In genomic region chr6:155709262-155709661, GRCh38 we compare ENCODE assay signal across 29 cellular contexts.
"Had no signal": no experiment of that assay in that cellular context is flagged by ENCODE, and none has a peak within 500 bp of the region (broad histone marks: within the 10 kb centered on the region; RNA-seq: fewer than 3 reads in every experiment).

No MANE protein-coding gene starts in this region.

- H3K27ac Mint-ChIP-seq: activated CD4-positive, alpha-beta memory T cell treated with anti-CD3 and anti-CD28 coated beads for 36 hours; activated CD4-positive, alpha-beta T cell treated with anti-CD3 and anti-CD28 coated beads for 36 hours; activated CD4-positive, alpha-beta T cell treated with anti-CD3 and anti-CD28 coated beads, Interleukin-2, amount 10 ng/mL, durations not matched to agents 24 days and 14 days; activated CD8-positive, alpha-beta memory T cell treated with anti-CD3 and anti-CD28 coated beads, Interleukin-2, amount 10 ng/mL, durations not matched to agents 7 days and 5 days; activated CD8-positive, alpha-beta T cell treated with anti-CD3 and anti-CD28 coated beads, Interleukin-2, amount 10 ng/mL, durations not matched to agents 7 days and 5 days; activated naive CD4-positive, alpha-beta T cell treated with anti-CD3 and anti-CD28 coated beads, Interleukin-2, amount 10 ng/mL, durations not matched to agents 7 days and 5 days; activated naive CD4-positive, alpha-beta T cell treated with anti-CD3 and anti-CD28 coated beads, Interleukin-2, amount 50 U/mL, for 72 hours; activated naive CD8-positive, alpha-beta T cell treated with anti-CD3 and anti-CD28 coated beads, Interleukin-2, amount 10 ng/mL, durations not matched to agents 7 days and 5 days; brain; dendritic cell treated with granulocyte-macrophage colony-stimulating factor and Interleukin-4, amounts not matched to agents 40 ng/mL and 50 ng/mL, for 4 days; endodermal cell had no signal

- H3K27me3 ChIP-seq: ascending aorta, breast epithelium had no signal

- H3K27me3 Mint-ChIP-seq: activated CD4-positive, alpha-beta T cell treated with anti-CD3 and anti-CD28 coated beads for 36 hours; activated CD4-positive, alpha-beta T cell treated with anti-CD3 and anti-CD28 coated beads, Interleukin-2, amount 10 ng/mL, durations not matched to agents 24 days and 14 days; activated CD8-positive, alpha-beta memory T cell treated with anti-CD3 and anti-CD28 coated beads, Interleukin-2, amount 10 ng/mL, durations not matched to agents 7 days and 5 days; activated naive CD4-positive, alpha-beta T cell treated with anti-CD3 and anti-CD28 coated beads, Interleukin-2, amount 10 ng/mL, durations not matched to agents 7 days and 5 days; central memory CD8-positive, alpha-beta T cell; dendritic cell treated with granulocyte-macrophage colony-stimulating factor and Interleukin-4, amounts not matched to agents 40 ng/mL and 50 ng/mL, for 4 days had no signal

- FAIRE-seq: frontal cortex had no signal

- H3K4me3 ChIP-seq: ascending aorta, breast epithelium, coronary artery, dorsolateral prefrontal cortex had no signal

- ATAC-seq: activated CD8-positive, alpha-beta memory T cell treated with anti-CD3 and anti-CD28 coated beads, Interleukin-2, amount 10 ng/mL, durations not matched to agents 7 days and 5 days; activated CD8-positive, alpha-beta T cell treated with anti-CD3 and anti-CD28 coated beads, Interleukin-2, amount 10 ng/mL, durations not matched to agents 7 days and 5 days; esophagus mucosa had no signal

- H3K36me3 ChIP-seq: ascending aorta, breast epithelium had no signal

- DNase-seq: activated CD4-positive, alpha-beta memory T cell treated with anti-CD3 and anti-CD28 coated beads for 36 hours; activated CD4-positive, alpha-beta T cell treated with anti-CD3 and anti-CD28 coated beads for 36 hours; activated CD4-positive, alpha-beta T cell treated with anti-CD3 and anti-CD28 coated beads, Interleukin-2, amount 10 ng/mL, durations not matched to agents 24 days and 14 days; activated CD4-positive, CD25-positive, alpha-beta regulatory T cell; activated CD4-positive, CD25-positive, alpha-beta regulatory T cell treated with anti-CD3 and anti-CD28 coated beads, Interleukin-2, amount 50 U/mL, for 72 hours; activated CD8-positive, alpha-beta memory T cell treated with anti-CD3 and anti-CD28 coated beads, Interleukin-2, amount 10 ng/mL, durations not matched to agents 7 days and 5 days; activated CD8-positive, alpha-beta memory T cell treated with anti-CD3 and anti-CD28 coated beads, Interleukin-2, amount 50 U/mL, for 4 hours; activated CD8-positive, alpha-beta T cell treated with anti-CD3 and anti-CD28 coated beads, Interleukin-2, amount 10 ng/mL, durations not matched to agents 7 days and 5 days; activated gamma-delta T cell; activated naive CD4-positive, alpha-beta T cell; activated naive CD4-positive, alpha-beta T cell treated with anti-CD3 and anti-CD28 coated beads, Interleukin-2, amount 10 ng/mL, durations not matched to agents 7 days and 5 days; activated naive CD8-positive, alpha-beta T cell treated with anti-CD3 and anti-CD28 coated beads, Interleukin-2, amount 10 ng/mL, durations not matched to agents 7 days and 5 days; activated T-cell treated with anti-CD3 and anti-CD28 coated beads, Interleukin-2, amount 50 U/mL, for 1 hour; activated T-cell treated with anti-CD3 and anti-CD28 coated beads, Interleukin-2, amount 50 U/mL, for 48 hours; dorsolateral prefrontal cortex; effector memory CD4-positive, alpha-beta T cell; endodermal cell; foreskin fibroblast; head of caudate nucleus; T-helper 2 cell had no signal

- H3K4me1 ChIP-seq: ascending aorta, breast epithelium had no signal

- H3K4me1 Mint-ChIP-seq: activated CD4-positive, alpha-beta T cell treated with anti-CD3 and anti-CD28 coated beads for 36 hours; activated CD4-positive, alpha-beta T cell treated with anti-CD3 and anti-CD28 coated beads, Interleukin-2, amount 10 ng/mL, durations not matched to agents 24 days and 14 days; activated CD8-positive, alpha-beta memory T cell treated with anti-CD3 and anti-CD28 coated beads, Interleukin-2, amount 10 ng/mL, durations not matched to agents 7 days and 5 days; activated naive CD4-positive, alpha-beta T cell treated with anti-CD3 and anti-CD28 coated beads, Interleukin-2, amount 10 ng/mL, durations not matched to agents 7 days and 5 days; activated naive CD8-positive, alpha-beta T cell treated with anti-CD3 and anti-CD28 coated beads, Interleukin-2, amount 10 ng/mL, durations not matched to agents 7 days and 5 days; brain; central memory CD8-positive, alpha-beta T cell had no signal

- H3K27ac ChIP-seq: ascending aorta, breast epithelium, coronary artery, dorsolateral prefrontal cortex had no signal

- H3K9me3 Mint-ChIP-seq: activated CD4-positive, alpha-beta memory T cell treated with anti-CD3 and anti-CD28 coated beads for 36 hours; activated CD4-positive, alpha-beta T cell treated with anti-CD3 and anti-CD28 coated beads, Interleukin-2, amount 10 ng/mL, durations not matched to agents 24 days and 14 days; activated naive CD4-positive, alpha-beta T cell treated with anti-CD3 and anti-CD28 coated beads, Interleukin-2, amount 10 ng/mL, durations not matched to agents 7 days and 5 days; activated naive CD4-positive, alpha-beta T cell treated with anti-CD3 and anti-CD28 coated beads, Interleukin-2, amount 50 U/mL, for 72 hours; activated naive CD8-positive, alpha-beta T cell treated with anti-CD3 and anti-CD28 coated beads, Interleukin-2, amount 10 ng/mL, durations not matched to agents 7 days and 5 days; central memory CD8-positive, alpha-beta T cell; endodermal cell had no signal

- H3K4me3 Mint-ChIP-seq: activated CD4-positive, alpha-beta memory T cell treated with anti-CD3 and anti-CD28 coated beads for 36 hours; activated CD4-positive, alpha-beta T cell treated with anti-CD3 and anti-CD28 coated beads for 36 hours; activated CD4-positive, alpha-beta T cell treated with anti-CD3 and anti-CD28 coated beads, Interleukin-2, amount 10 ng/mL, durations not matched to agents 24 days and 14 days; activated CD8-positive, alpha-beta memory T cell treated with anti-CD3 and anti-CD28 coated beads, Interleukin-2, amount 10 ng/mL, durations not matched to agents 7 days and 5 days; activated CD8-positive, alpha-beta T cell treated with anti-CD3 and anti-CD28 coated beads, Interleukin-2, amount 10 ng/mL, durations not matched to agents 7 days and 5 days; activated naive CD4-positive, alpha-beta T cell treated with anti-CD3 and anti-CD28 coated beads, Interleukin-2, amount 10 ng/mL, durations not matched to agents 7 days and 5 days; activated naive CD8-positive, alpha-beta T cell treated with anti-CD3 and anti-CD28 coated beads, Interleukin-2, amount 10 ng/mL, durations not matched to agents 7 days and 5 days; brain; central memory CD8-positive, alpha-beta T cell; dendritic cell treated with granulocyte-macrophage colony-stimulating factor and Interleukin-4, amounts not matched to agents 40 ng/mL and 50 ng/mL, for 4 days; endodermal cell had no signal

- H3K36me3 Mint-ChIP-seq: activated CD4-positive, alpha-beta memory T cell treated with anti-CD3 and anti-CD28 coated beads for 36 hours; activated CD8-positive, alpha-beta memory T cell treated with anti-CD3 and anti-CD28 coated beads, Interleukin-2, amount 10 ng/mL, durations not matched to agents 7 days and 5 days; activated naive CD4-positive, alpha-beta T cell treated with anti-CD3 and anti-CD28 coated beads, Interleukin-2, amount 10 ng/mL, durations not matched to agents 7 days and 5 days; activated naive CD4-positive, alpha-beta T cell treated with anti-CD3 and anti-CD28 coated beads, Interleukin-2, amount 50 U/mL, for 72 hours; activated naive CD8-positive, alpha-beta T cell treated with anti-CD3 and anti-CD28 coated beads, Interleukin-2, amount 10 ng/mL, durations not matched to agents 7 days and 5 days; brain had no signal
